In the genomic region with DNA sequence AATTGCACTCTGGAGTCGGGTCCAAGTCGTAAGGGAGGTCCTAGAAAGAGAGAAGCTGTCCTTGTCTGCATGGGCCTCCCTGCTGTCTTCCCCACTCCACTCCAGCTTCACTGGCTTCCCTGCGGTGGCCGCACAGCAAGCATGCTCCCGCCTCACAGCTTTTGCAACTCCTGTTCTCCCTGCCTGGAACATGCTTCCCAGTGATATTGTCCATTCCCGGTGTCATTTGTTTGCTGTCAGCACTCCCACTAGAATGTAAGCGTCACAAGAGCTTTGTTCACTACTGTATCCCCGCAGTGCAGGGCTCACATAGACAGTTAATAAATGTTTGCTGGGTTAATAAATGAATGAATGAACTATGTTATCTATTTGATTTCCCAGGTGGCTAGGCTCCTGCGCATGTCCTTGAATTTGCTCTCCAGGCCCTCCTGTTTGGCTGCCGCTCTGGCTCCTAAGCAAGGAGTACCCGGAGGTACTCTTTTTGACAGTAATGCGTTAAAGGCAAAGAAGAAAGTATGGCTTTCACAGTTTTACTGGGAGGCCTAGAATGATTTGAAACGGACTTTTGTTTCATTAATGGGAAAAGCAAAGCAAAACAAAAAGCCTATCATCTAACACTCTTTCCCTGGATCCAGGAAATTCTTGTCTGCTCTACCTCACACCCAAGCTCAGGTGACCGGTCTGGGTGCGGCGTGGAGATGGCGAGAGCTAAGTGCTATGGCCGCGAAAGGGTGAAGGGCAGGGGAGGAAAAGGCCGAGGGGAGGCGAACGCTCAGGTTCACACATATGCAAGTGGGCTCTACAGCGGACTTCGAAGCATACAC, we compare ENCODE assay signal across 9 cellular contexts. TPM values are rescaled to one million over a fixed set of nuclear protein-coding genes. Genes with fewer than 3 reads are reported as not detected.
A peak's percentile ranks its signal among the peaks of the same experiment; 100 is the strongest.
DNase-seq lines count a peak whose midpoint lies in the region; TF ChIP-seq lines count a peak whose summit lies in the region.
"Had no signal": no experiment of that assay in that cellular context is flagged by ENCODE, and none has a peak within 500 bp of the region (broad histone marks: within the 10 kb centered on the region; RNA-seq: fewer than 3 reads in every experiment).

No MANE protein-coding gene starts in this region.

- peaks cover 38% of the 10 kb centered on the region for H3K4me1 Mint-ChIP-seq in type B pancreatic cell (ENCODE audit: unreplicated experiment)

- H2AFZ ChIP-seq in mammary epithelial cell (ENCODE audit: low read depth, low read length), result no peak overlapping the region
- no peak overlapping the region for H2AFZ ChIP-seq in osteoblast (ENCODE audit: low read length)

- H3K4me3 ChIP-seq in breast epithelium (no peak overlapping the region), mammary epithelial cell (replicated peaks in 1 of 3; ENCODE audit: insufficient read depth in 1 of 3, low read depth in 2 of 3, low read length in 3 of 3) (no peak overlapping the region), SJCRH30 (no peak overlapping the region), osteoblast (ENCODE audit: insufficient read depth, low read length) (no peak overlapping the region)

- TF ChIP-seq POLR2A in breast epithelium (IDR thresholded peaks at IDR 0.05), result no peak

- H3K9me3 ChIP-seq in breast epithelium, result no peaks in the 10 kb centered on the region
- H3K9me3 ChIP-seq in mammary epithelial cell (replicated peaks; ENCODE audit: insufficient read depth, low read length), result no peaks in the 10 kb centered on the region
- no peaks in the 10 kb centered on the region for H3K9me3 ChIP-seq in SJCRH30 (replicated peaks)
- no peaks in the 10 kb centered on the region for H3K9me3 ChIP-seq in osteoblast (ENCODE audit: low read depth, low read length)

- peak overlapping the region; percentile 87 for H3K27ac Mint-ChIP-seq in type B pancreatic cell
- H3K27ac Mint-ChIP-seq: activated CD4-positive, alpha-beta memory T cell treated with anti-CD3 and anti-CD28 coated beads for 36 hours had no signal

- in situ Hi-C loops in mammary epithelial cell (cut with MboI; ENCODE audit: low sequenced_read_pairs in 2 of 2), result no loop called here

- H3K4me1 ChIP-seq in breast epithelium (peaks cover 0 to 5% of the 10 kb centered on the region in 2 donors), mammary epithelial cell (ENCODE audit: insufficient read depth, low read length) (peaks cover 45% of the 10 kb centered on the region), SJCRH30 (peaks cover 45% of the 10 kb centered on the region), osteoblast (ENCODE audit: insufficient read depth, low read length) (peaks cover 38% of the 10 kb centered on the region)

- peak overlapping the region; percentile 71 for H3K4me3 Mint-ChIP-seq in type B pancreatic cell

- H3K36me3 ChIP-seq in breast epithelium, result no peaks in the 10 kb centered on the region
- no peaks in the 10 kb centered on the region for H3K36me3 ChIP-seq in mammary epithelial cell (ENCODE audit: insufficient read depth, low read length)
- H3K36me3 ChIP-seq in SJCRH30, result no peaks in the 10 kb centered on the region
- H3K36me3 ChIP-seq in osteoblast (ENCODE audit: insufficient read depth, low read length), result no peaks in the 10 kb centered on the region

- H3K27me3 ChIP-seq in breast epithelium (no peaks in the 10 kb centered on the region), mammary epithelial cell (ENCODE audit: insufficient read depth, low read length) (no peaks in the 10 kb centered on the region), SJCRH30 (no peaks in the 10 kb centered on the region), osteoblast (ENCODE audit: insufficient read depth, low read length) (no peaks in the 10 kb centered on the region)

- 86% methylated on average over 22 of the region's 24 CpGs for WGBS in mammary epithelial cell (ENCODE audit: low coverage, missing lambda C conversion rate)

- no TSS peak for BruUV-seq in mammary epithelial cell (replicated peaks; lab: Mats Ljungman, UMichigan)

- CTCF ChIA-PET in mammary epithelial cell (lab: Charles Lee; ENCODE audit: low non-redundant PET), result interaction anchor here (0.6 to 0.8 kb wide), 3 partner anchors 17 to 34 kb away, joined by 3 to 6 read pairs (median 5); no protein-coding TSS in a partner anchor

- DNase-seq in breast epithelium (ENCODE audit: low spot score in 2 of 2) (no peak), mammary epithelial cell (no peak), SJCRH30 (peak; percentile 85 to 86), iPS-NIHi7 (ENCODE audit: extremely low spot score) (peak; percentile 10), type B pancreatic cell (ENCODE audit: extremely low spot score, unreplicated experiment) (no peak), osteoblast (ENCODE audit: insufficient read length, low spot score, missing footprints) (no peak), head of caudate nucleus (no peak), SIG-M5 (lab: John Stamatoyannopoulos, UW) (no peak)
- DNase-seq: activated CD4-positive, alpha-beta memory T cell treated with anti-CD3 and anti-CD28 coated beads for 36 hours had no signal

- H4K20me1 ChIP-seq in mammary epithelial cell (ENCODE audit: insufficient read depth, low read length) (no peaks in the 10 kb centered on the region), osteoblast (ENCODE audit: insufficient read depth, low read length) (no peaks in the 10 kb centered on the region)

- no peaks in the 10 kb centered on the region for H3K36me3 Mint-ChIP-seq in type B pancreatic cell
- H3K36me3 Mint-ChIP-seq: activated CD4-positive, alpha-beta memory T cell treated with anti-CD3 and anti-CD28 coated beads for 36 hours had no signal

- TF ChIP-seq CTCF in breast epithelium (IDR thresholded peaks at IDR 0.05) (no peak), mammary epithelial cell (conservative IDR thresholded peaks at IDR 0.05 in 1 of 2, IDR thresholded peaks at IDR 0.05 in 1 of 2; ENCODE audit: extremely low read depth in 1 of 2, insufficient read depth in 1 of 2, low read depth in 1 of 2, low read length in 2 of 2) (no peak), type B pancreatic cell (conservative IDR thresholded peaks at IDR 0.05) (no peak), osteoblast (IDR thresholded peaks at IDR 0.05; ENCODE audit: extremely low read depth, low read depth, low read length) (no peak)

- peak overlapping the region; percentile 70 to 90 for H3K27ac ChIP-seq in breast epithelium
- H3K27ac ChIP-seq in mammary epithelial cell (ENCODE audit: insufficient read depth, low read depth, low read length), result no peak overlapping the region
- peak overlapping the region; percentile 92 for H3K27ac ChIP-seq in SJCRH30
- H3K27ac ChIP-seq in osteoblast (ENCODE audit: low read depth, low read length), result no peak overlapping the region

- no peaks in the 10 kb centered on the region for H3K79me2 ChIP-seq in mammary epithelial cell (ENCODE audit: insufficient read depth, low read length)
- no peaks in the 10 kb centered on the region for H3K79me2 ChIP-seq in osteoblast (ENCODE audit: insufficient read depth, low read length)

- no peak overlapping the region for H3K9ac ChIP-seq in mammary epithelial cell (ENCODE audit: insufficient read depth, low read length)

- no peaks in the 10 kb centered on the region for H3K9me3 Mint-ChIP-seq in type B pancreatic cell
- H3K9me3 Mint-ChIP-seq: activated CD4-positive, alpha-beta memory T cell treated with anti-CD3 and anti-CD28 coated beads for 36 hours had no signal

- dilution Hi-C loops in mammary epithelial cell (cut with HindIII; ENCODE audit: low sequenced_read_pairs), result no loop called here

- no peak overlapping the region for H3K4me2 ChIP-seq in mammary epithelial cell (ENCODE audit: insufficient read depth, low read depth, low read length)
- no peak overlapping the region for H3K4me2 ChIP-seq in osteoblast (ENCODE audit: insufficient read depth, low read length)

- peaks cover 22% of the 10 kb centered on the region for H3K27me3 Mint-ChIP-seq in type B pancreatic cell

- intact Hi-C loops in breast epithelium (cut with DNase I; ENCODE audit: low total_unique reads), result no loop called here
- intact Hi-C loops in mammary epithelial cell (cut with micrococcal nuclease), result loop anchor here (1.0 to 5.0 kb wide), 4 partner anchors 96 to 265 kb away; a partner anchor contains a TSS
- intact Hi-C loops in head of caudate nucleus (cut with DNase I), result loop anchor here (2.0 kb wide), 1 partner anchor 29 kb away; no protein-coding TSS in a partner anchor

RNA-seq across cellular contexts. Expression of a gene that starts 6.2 kb away (rescaled TPM):
- total RNA-seq in breast epithelium (10 to 100 TPM; 17.4 to 46.4 (median 27.2) TPM), mammary epithelial cell (1 to 10 TPM in 1 of 2 donors, under 1 TPM in 1; 0.78 to 1.0 TPM), type B pancreatic cell (ENCODE audit: low replicate concordance) (9.7 and 31.6 TPM in 2 replicates), osteoblast (4.3 and 4.7 TPM in 2 replicates)
- polyA plus RNA-seq in mammary epithelial cell, result 0.34 TPM
- not detected for polyA minus RNA-seq in mammary epithelial cell
- total RNA-seq in SJCRH30 (2014; rRNA removed; shearing (Covaris generic)), result 46.2 and 47.8 TPM in 2 replicates

RNA-seq across cellular contexts. Expression of a gene that starts 8.3 kb away (rescaled TPM):
- total RNA-seq in breast epithelium, result 10 to 100 TPM; 22.7 to 39.4 (median 34.7) TPM
- 100 to 1,000 TPM in 1 of 2 donors, 10 to 100 TPM in 1; 20.3 to 126 TPM for total RNA-seq in mammary epithelial cell
- 61.5 TPM for polyA plus RNA-seq in mammary epithelial cell
- 3.8 TPM for polyA minus RNA-seq in mammary epithelial cell
- total RNA-seq in SJCRH30 (2014; rRNA removed; shearing (Covaris generic)), result 65.1 and 95.5 TPM in 2 replicates
- total RNA-seq in type B pancreatic cell (ENCODE audit: low replicate concordance), result 88.5 and 96.6 TPM in 2 replicates
- 20.3 and 31.5 TPM in 2 replicates for total RNA-seq in osteoblast

RNA-seq across cellular contexts. Expression of a gene that starts 15.0 kb away (rescaled TPM):
- total RNA-seq in breast epithelium (100 to 1,000 TPM in 2 of 3 donors, 10 to 100 TPM in 1; 84.4 to 361 (median 136) TPM), mammary epithelial cell (100 to 1,000 TPM; 525 to 766 TPM), type B pancreatic cell (ENCODE audit: low replicate concordance) (115 and 137 TPM in 2 replicates), osteoblast (580 and 649 TPM in 2 replicates)
- polyA plus RNA-seq in mammary epithelial cell, result 351 TPM
- 343 TPM for polyA minus RNA-seq in mammary epithelial cell
- 96.7 and 98.7 TPM in 2 replicates for total RNA-seq in SJCRH30 (2014; rRNA removed; shearing (Covaris generic))

RNA-seq across cellular contexts. Expression of a gene that starts 50.1 kb away (rescaled TPM):
- total RNA-seq in breast epithelium (10 to 100 TPM; 70.1 to 97.5 (median 82.3) TPM), mammary epithelial cell (100 to 1,000 TPM; 122 to 134 TPM), type B pancreatic cell (ENCODE audit: low replicate concordance) (52.3 and 91.8 TPM in 2 replicates), osteoblast (147 and 164 TPM in 2 replicates)
- 110 TPM for polyA plus RNA-seq in mammary epithelial cell
- 360 TPM for polyA minus RNA-seq in mammary epithelial cell
- total RNA-seq in SJCRH30 (2014; rRNA removed; shearing (Covaris generic)), result 12.2 and 12.5 TPM in 2 replicates

RNA-seq across cellular contexts. Expression of a gene that starts 54.9 kb away (rescaled TPM):
- total RNA-seq in breast epithelium (100 to 1,000 TPM in 2 of 3 donors, 10 to 100 TPM in 1; 80.0 to 145 (median 101) TPM), mammary epithelial cell (10 to 100 TPM; 34.3 to 76.3 TPM), type B pancreatic cell (ENCODE audit: low replicate concordance) (137 and 160 TPM in 2 replicates), osteoblast (55.0 and 62.8 TPM in 2 replicates)
- 151 TPM for polyA plus RNA-seq in mammary epithelial cell
- polyA minus RNA-seq in mammary epithelial cell, result 190 TPM
- total RNA-seq in SJCRH30 (2014; rRNA removed; shearing (Covaris generic)), result 134 and 145 TPM in 2 replicates

Comparison
In these comparisons a context has a peak if more than half of its experiments do, and no peak if none do; other contexts are left out.
1. H3K27ac ChIP-seq: peak in breast epithelium (2 of 2) and SJCRH30 (single experiment); none in mammary epithelial cell (single experiment) and osteoblast (single experiment).
2. DNase-seq: peak in SJCRH30 (2 of 2) and iPS-NIHi7 (single experiment); none in breast epithelium (0 of 2), mammary epithelial cell (single experiment), type B pancreatic cell (single experiment), osteoblast (single experiment), head of caudate nucleus (0 of 42) and SIG-M5 (single experiment).